In the genomic region with DNA sequence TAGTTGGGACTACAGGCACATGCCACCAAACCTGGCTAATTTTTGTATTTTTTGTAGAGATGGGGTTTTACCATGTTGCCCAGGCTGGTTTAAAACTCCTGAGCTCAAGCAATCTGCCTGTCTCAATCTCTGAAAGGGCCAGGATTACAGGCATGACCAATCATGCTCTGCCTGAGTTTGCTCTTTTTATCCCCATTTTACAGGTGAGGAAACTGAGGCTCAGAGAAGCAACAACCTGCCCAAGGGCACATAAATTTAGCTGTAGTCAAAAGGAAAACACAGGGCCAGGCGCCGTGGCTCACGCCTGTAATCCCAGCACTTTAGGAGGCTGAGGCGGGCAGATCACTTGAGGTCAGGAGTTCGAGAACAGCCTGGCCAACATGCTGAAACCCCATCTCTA, we compare ENCODE assay signal across 4 cellular contexts. TPM values are rescaled to one million over a fixed set of nuclear protein-coding genes. Genes with fewer than 3 reads are reported as not detected.
"Had no signal": no experiment of that assay in that cellular context is flagged by ENCODE, and none has a peak within 500 bp of the region (broad histone marks: within the 10 kb centered on the region; RNA-seq: fewer than 3 reads in every experiment).

No MANE protein-coding gene starts in this region.

RNA-seq across cellular contexts. Expression of gene GPRC5C, which starts 26.6 kb away (rescaled TPM):
- total RNA-seq: LHCN-M2 had no signal

RNA-seq across cellular contexts. Expression of gene GPR142, which starts 38.0 kb away (rescaled TPM):
- total RNA-seq: LHCN-M2, M059J, MCF 10A, NCI-H460 had no signal

RNA-seq across cellular contexts. Expression of gene BTBD17, which starts 43.6 kb away (rescaled TPM):
- total RNA-seq: LHCN-M2, M059J, MCF 10A, NCI-H460 had no signal
